1 cellular context compared by ENCODE assay signal in the genomic region with DNA sequence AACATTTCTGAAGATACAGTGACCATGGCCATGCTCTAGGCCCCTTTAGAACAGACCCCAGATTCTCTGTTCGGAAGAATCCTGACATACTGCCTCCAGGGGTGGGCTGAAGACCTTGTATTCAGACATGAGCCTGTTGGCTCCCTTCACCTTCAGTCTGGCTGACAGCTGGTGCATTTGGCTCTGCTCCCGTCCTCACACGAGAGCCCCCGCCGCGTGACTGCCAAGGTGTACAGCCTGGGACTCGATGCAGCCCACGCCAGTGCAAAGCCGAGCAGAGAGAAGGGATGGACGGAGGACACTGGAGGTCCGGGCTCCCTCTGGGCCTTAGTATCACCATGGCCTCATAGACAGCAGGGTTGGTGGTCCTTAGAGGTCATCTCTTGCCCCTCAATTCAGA.
TF ChIP-seq lines count a peak whose summit lies in the region.

No MANE protein-coding gene starts in this region.

TF ChIP-seq in HepG2, 621 proteins besides CTCF, POLR2A, EP300 and RAD21:
- TF ChIP-seq PHF8 (CRISPR knock-in tag; IDR thresholded peaks at IDR 0.05) (no peak), ZNF883 (CRISPR knock-in tag; IDR thresholded peaks at IDR 0.05; ENCODE audit: not compliant biosample characterization) (no peak), FOSL1 (CRISPR knock-in tag; IDR thresholded peaks at IDR 0.05; ENCODE audit: borderline replicate concordance) (no peak), KMT2B (CRISPR knock-in tag; IDR thresholded peaks at IDR 0.05) (no peak)
- TF ChIP-seq, protein P1, sequence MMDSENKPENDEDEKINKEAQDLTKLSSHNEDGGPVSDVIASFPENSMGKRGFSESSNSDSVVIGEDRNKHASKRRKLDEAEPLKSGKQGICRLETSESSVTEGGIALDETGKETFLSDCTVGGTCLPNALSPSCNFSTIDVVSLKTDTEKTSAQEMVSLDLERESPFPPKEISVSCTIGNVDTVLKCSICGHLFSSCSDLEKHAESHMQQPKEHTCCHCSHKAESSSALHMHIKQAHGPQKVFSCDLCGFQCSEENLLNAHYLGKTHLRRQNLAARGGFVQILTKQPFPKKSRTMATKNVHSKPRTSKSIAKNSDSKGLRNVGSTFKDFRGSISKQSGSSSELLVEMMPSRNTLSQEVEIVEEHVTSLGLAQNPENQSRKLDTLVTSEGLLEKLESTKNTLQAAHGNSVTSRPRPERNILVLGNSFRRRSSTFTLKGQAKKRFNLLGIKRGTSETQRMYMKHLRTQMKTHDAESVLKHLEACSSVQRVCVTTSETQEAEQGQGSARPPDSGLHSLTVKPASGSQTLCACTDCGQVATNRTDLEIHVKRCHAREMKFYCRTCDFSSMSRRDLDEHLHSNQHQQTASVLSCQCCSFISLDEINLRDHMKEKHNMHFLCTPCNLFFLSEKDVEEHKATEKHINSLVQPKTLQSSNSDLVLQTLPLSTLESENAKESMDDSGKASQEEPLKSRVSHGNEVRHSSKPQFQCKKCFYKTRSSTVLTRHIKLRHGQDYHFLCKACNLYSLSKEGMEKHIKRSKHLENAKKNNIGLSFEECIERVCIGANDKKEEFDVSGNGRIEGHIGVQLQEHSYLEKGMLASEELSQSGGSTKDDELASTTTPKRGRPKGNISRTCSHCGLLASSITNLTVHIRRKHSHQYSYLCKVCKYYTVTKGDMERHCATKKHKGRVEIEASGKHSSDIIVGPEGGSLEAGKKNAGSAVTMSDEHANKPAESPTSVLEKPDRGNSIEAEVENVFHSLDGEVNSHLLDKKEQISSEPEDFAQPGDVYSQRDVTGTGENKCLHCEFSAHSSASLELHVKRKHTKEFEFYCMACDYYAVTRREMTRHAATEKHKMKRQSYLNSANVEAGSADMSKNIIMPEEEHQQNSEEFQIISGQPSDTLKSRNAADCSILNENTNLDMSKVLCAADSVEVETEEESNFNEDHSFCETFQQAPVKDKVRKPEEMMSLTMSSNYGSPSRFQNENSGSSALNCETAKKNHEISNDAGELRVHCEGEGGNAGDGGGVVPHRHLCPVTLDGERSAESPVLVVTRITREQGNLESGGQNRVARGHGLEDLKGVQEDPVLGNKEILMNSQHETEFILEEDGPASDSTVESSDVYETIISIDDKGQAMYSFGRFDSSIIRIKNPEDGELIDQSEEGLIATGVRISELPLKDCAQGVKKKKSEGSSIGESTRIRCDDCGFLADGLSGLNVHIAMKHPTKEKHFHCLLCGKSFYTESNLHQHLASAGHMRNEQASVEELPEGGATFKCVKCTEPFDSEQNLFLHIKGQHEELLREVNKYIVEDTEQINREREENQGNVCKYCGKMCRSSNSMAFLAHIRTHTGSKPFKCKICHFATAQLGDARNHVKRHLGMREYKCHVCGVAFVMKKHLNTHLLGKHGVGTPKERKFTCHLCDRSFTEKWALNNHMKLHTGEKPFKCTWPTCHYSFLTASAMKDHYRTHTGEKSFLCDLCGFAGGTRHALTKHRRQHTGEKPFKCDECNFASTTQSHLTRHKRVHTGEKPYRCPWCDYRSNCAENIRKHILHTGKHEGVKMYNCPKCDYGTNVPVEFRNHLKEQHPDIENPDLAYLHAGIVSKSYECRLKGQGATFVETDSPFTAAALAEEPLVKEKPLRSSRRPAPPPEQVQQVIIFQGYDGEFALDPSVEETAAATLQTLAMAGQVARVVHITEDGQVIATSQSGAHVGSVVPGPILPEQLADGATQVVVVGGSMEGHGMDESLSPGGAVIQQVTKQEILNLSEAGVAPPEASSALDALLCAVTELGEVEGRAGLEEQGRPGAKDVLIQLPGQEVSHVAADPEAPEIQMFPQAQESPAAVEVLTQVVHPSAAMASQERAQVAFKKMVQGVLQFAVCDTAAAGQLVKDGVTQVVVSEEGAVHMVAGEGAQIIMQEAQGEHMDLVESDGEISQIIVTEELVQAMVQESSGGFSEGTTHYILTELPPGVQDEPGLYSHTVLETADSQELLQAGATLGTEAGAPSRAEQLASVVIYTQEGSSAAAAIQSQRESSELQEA (CRISPR knock-in tag; IDR thresholded peaks at IDR 0.05; ENCODE audit: not compliant biosample characterization) = no peak
